Comparison of ENCODE assay signal across 3 cellular contexts in the genomic region with DNA sequence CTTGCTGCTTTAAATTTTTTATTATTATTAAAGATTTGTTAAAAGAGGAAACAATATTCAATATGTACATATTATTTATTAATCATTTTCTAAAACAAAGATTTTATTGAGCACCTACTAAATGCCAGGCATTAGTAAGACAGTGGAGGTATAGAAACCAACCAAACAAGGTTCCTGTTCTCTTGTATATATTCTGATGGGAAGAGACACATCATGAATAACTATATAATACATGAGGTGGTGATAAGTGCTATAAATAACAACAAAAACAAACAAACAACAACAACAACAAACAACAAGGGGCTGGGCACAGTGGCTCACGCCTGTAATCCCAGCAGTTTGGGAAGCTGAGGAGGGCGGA.
TF ChIP-seq lines count a peak whose summit lies in the region.

No MANE protein-coding gene starts in this region.

TF ChIP-seq in SK-N-SH, 30 proteins besides CTCF, POLR2A, EP300 and RAD21:
- TF ChIP-seq RCOR1 (IDR thresholded peaks at IDR 0.05; ENCODE audit: low read length) (no peak), TCF12 (IDR thresholded peaks at IDR 0.05) (no peak), SIN3A (IDR thresholded peaks at IDR 0.05; ENCODE audit: borderline replicate concordance, low read depth, low read length) (no peak), TEAD4 (IDR thresholded peaks at IDR 0.05; ENCODE audit: borderline replicate concordance, insufficient read depth) (no peak)

TF ChIP-seq in SK-N-SH treated with all-trans-retinoic acid at 6 μM for 48 hours, 23 proteins besides CTCF, POLR2A, EP300 and RAD21:
- TF ChIP-seq, protein P1, sequence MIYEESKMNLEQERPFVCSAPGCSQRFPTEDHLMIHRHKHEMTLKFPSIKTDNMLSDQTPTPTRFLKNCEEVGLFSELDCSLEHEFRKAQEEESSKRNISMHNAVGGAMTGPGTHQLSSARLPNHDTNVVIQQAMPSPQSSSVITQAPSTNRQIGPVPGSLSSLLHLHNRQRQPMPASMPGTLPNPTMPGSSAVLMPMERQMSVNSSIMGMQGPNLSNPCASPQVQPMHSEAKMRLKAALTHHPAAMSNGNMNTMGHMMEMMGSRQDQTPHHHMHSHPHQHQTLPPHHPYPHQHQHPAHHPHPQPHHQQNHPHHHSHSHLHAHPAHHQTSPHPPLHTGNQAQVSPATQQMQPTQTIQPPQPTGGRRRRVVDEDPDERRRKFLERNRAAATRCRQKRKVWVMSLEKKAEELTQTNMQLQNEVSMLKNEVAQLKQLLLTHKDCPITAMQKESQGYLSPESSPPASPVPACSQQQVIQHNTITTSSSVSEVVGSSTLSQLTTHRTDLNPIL (CRISPR knock-in tag; IDR thresholded peaks at IDR 0.05; ENCODE audit: low read depth) = no peak
- no peak for TF ChIP-seq ISL1 (CRISPR knock-in tag; IDR thresholded peaks at IDR 0.05)
- TF ChIP-seq PATZ1 (CRISPR knock-in tag; IDR thresholded peaks at IDR 0.05; ENCODE audit: borderline replicate concordance) = no peak
TF ChIP-seq in SK-N-SH treated with all-trans-retinoic acid at 6 μM for 48 hours: peak in this region for 0.

TF ChIP-seq in HepG2, 621 proteins besides CTCF, POLR2A, EP300 and RAD21:
- TF ChIP-seq ZNF83 (CRISPR knock-in tag; IDR thresholded peaks at IDR 0.05; ENCODE audit: borderline replicate concordance) (no peak), PPARG (CRISPR knock-in tag; conservative IDR thresholded peaks at IDR 0.05) (no peak), MTF2 (CRISPR knock-in tag; IDR thresholded peaks at IDR 0.05; ENCODE audit: borderline replicate concordance) (no peak)
- TF ChIP-seq, protein P2, sequence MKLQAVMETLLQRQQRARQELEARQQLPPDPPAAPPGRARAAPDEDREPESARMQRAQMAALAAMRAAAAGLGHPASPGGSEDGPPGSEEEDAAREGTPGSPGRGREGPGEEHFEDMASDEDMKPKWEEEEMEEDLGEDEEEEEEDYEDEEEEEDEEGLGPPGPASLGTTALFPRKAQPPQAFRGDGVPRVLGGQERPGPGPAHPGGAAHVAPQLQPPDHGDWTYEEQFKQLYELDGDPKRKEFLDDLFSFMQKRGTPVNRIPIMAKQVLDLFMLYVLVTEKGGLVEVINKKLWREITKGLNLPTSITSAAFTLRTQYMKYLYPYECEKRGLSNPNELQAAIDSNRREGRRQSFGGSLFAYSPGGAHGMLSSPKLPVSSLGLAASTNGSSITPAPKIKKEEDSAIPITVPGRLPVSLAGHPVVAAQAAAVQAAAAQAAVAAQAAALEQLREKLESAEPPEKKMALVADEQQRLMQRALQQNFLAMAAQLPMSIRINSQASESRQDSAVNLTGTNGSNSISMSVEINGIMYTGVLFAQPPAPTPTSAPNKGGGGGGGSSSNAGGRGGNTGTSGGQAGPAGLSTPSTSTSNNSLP (IDR thresholded peaks at IDR 0.05; ENCODE audit: low read depth, low read length) = 0 out of 2 replicates have a peak, but pooled peaks have one; percentile 4
TF ChIP-seq in HepG2: peak in this region for 1.
